ENCODE assay signal across 8 cellular contexts in the genomic region with DNA sequence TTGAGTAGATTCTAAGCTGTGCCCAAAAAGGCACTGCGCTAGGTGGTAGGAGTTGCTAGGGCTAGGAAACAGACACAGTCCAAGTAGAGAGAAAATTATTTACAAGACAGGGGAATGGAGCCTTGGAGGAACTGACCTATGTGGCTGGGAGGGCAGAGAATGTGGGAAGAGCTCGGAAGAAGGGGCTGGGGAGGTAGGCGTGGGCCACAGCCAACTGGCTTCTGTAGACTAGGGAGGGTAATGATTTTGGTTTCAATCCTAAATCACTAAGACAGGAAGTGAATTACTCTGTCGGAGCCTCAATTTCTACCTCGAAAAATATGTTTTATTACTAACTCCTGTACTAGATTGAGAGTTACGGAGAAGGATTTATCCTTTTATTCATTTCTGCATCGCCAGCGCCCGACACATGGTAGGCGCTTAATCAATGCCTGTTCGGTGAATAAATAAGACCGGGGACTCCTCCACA. TPM values are rescaled to one million over a fixed set of nuclear protein-coding genes. Genes with fewer than 3 reads are reported as not detected.
A peak's percentile ranks its signal among the peaks of the same experiment; 100 is the strongest.
DNase-seq lines count a peak whose midpoint lies in the region; ATAC-seq and TF ChIP-seq lines count a peak whose summit lies in the region.

No MANE protein-coding gene starts in this region.

- no peaks in the 10 kb centered on the region for H3K9me3 ChIP-seq in MM.1S (replicated peaks; ENCODE audit: insufficient read depth, low read length)
- H3K9me3 ChIP-seq in lung (ENCODE audit: control insufficient read depth in 2 of 2, insufficient read depth in 1 of 2, low read length in 1 of 2) = no peaks in the 10 kb centered on the region

- peaks cover 43% of the 10 kb centered on the region for H3K79me2 ChIP-seq in MM.1S (ENCODE audit: low read length)

- H3K4me3 Mint-ChIP-seq in type B pancreatic cell = peak overlapping the region; percentile 97

- no peaks in the 10 kb centered on the region for H3K27me3 ChIP-seq in MM.1S (replicated peaks; ENCODE audit: insufficient read depth, low read length)
- H3K27me3 ChIP-seq in lung (ENCODE audit: control insufficient read depth, insufficient read depth) = no peaks in the 10 kb centered on the region

- H3K4me1 ChIP-seq in MM.1S (ENCODE audit: low read length) (peaks cover 7% of the 10 kb centered on the region; the same call in 1 of the 2 replicates), lung (ENCODE audit: control insufficient read depth in 2 of 2, insufficient read depth in 2 of 2, low read length in 2 of 2) (peaks cover 5 to 18% of the 10 kb centered on the region in 2 donors)

- H3K4me3 ChIP-seq in MM.1S (ENCODE audit: low read length) (peak overlapping the region; percentile 63), lung (peak overlapping the region; percentile 42)

- ATAC-seq in GM19467 (IDR thresholded peaks at IDR 0.05; ENCODE audit: unreplicated experiment) (peak; percentile 9), lung (ENCODE audit: insufficient read depth, low FRiP score) (no peak)

- H3K9ac ChIP-seq in MM.1S (ENCODE audit: low read length) = peak overlapping the region; percentile 47; the same call in 1 of the 2 replicates

- peak; percentile 30 for DNase-seq in Ammon's horn (ENCODE audit: low spot score)
- no peak for DNase-seq in MM.1S
- peak in 9 of 61 donors; percentile 21 to 54 (median 45) for DNase-seq in caudate nucleus (lab: John Stamatoyannopoulos, UW)
- no peak for DNase-seq in lung (ENCODE audit: low spot score)
- no peak for DNase-seq in type B pancreatic cell (ENCODE audit: extremely low spot score, unreplicated experiment)
- no peak for DNase-seq in mesenteric fat pad (ENCODE audit: low spot score)
- DNase-seq in DMS79 (lab: John Stamatoyannopoulos, UW) = no peak

- H3K9me3 Mint-ChIP-seq in type B pancreatic cell = no peaks in the 10 kb centered on the region

- H3K27me3 Mint-ChIP-seq in type B pancreatic cell = no peaks in the 10 kb centered on the region

- no peaks in the 10 kb centered on the region for H4K20me1 ChIP-seq in MM.1S (ENCODE audit: insufficient read depth, low read length)

- WGBS in lung, 2 donors = 5 to 8% methylated on average over 12 of the region's 12 CpGs

- peaks cover 22% of the 10 kb centered on the region for H3K4me1 Mint-ChIP-seq in type B pancreatic cell (ENCODE audit: unreplicated experiment)

- H3K36me3 ChIP-seq in MM.1S (replicated peaks; ENCODE audit: insufficient read depth, low read length) = no peaks in the 10 kb centered on the region
- peaks cover 0 to 2% of the 10 kb centered on the region in 2 donors for H3K36me3 ChIP-seq in lung (ENCODE audit: control insufficient read depth in 2 of 2, insufficient read depth in 2 of 2, low read length in 2 of 2)

- H3K36me3 Mint-ChIP-seq in type B pancreatic cell = no peaks in the 10 kb centered on the region

- H3K9me2 ChIP-seq in MM.1S (replicated peaks; ENCODE audit: insufficient read depth, low read length) = no peaks in the 10 kb centered on the region

- H3K4me2 ChIP-seq in MM.1S (ENCODE audit: low read depth, low read length) = peak overlapping the region; percentile 64

- H3F3A ChIP-seq in MM.1S (ENCODE audit: insufficient read depth, low read length) = peaks cover 24% of the 10 kb centered on the region

- H3K27ac ChIP-seq in MM.1S (ENCODE audit: low read length) (peak overlapping the region; percentile 61), caudate nucleus (ENCODE audit: low read depth, low read length) (peak overlapping the region; percentile 82), lung (ENCODE audit: low read depth in 1 of 2, low read length in 1 of 2) (peak overlapping the region; percentile 57 to 98)

- no peak for TF ChIP-seq CTCF in MM.1S (IDR thresholded peaks at IDR 0.05; ENCODE audit: low read length)
- no peak for TF ChIP-seq CTCF in lung (IDR thresholded peaks at IDR 0.05; ENCODE audit: control extremely low read depth, extremely low read depth)
- TF ChIP-seq CTCF in type B pancreatic cell (conservative IDR thresholded peaks at IDR 0.05) = no peak

- H3K27ac Mint-ChIP-seq in type B pancreatic cell = peak overlapping the region; percentile 97

- peak overlapping the region; percentile 54 for H2AFZ ChIP-seq in MM.1S (ENCODE audit: low read length)

RNA-seq across cellular contexts. Expression of gene DDI2, which starts 0.5 kb away (rescaled TPM):
- total RNA-seq in lung = 10 to 100 TPM; 39.5 to 94.3 TPM
- polyA plus RNA-seq in lung = 1 to 10 TPM; 7.2 to 8.8 TPM
- 38.7 and 53.9 TPM in 2 replicates for total RNA-seq in type B pancreatic cell (ENCODE audit: low replicate concordance)
- total RNA-seq in mesenteric fat pad = 75.4 TPM

RNA-seq across cellular contexts. Expression of gene AGMAT, which starts 31.9 kb away (rescaled TPM):
- total RNA-seq in lung (under 1 TPM; 0.23 to 0.40 TPM), type B pancreatic cell (ENCODE audit: low replicate concordance) (5.4 and 7.2 TPM in 2 replicates), mesenteric fat pad (0.58 TPM)
- under 1 TPM; 0.08 to 0.46 TPM for polyA plus RNA-seq in lung
